19 cellular contexts compared by ENCODE assay signal in genomic region chr2:69499966-69500365, GRCh38.
A peak's percentile ranks its signal among the peaks of the same experiment; 100 is the strongest.
DNase-seq lines count a peak whose midpoint lies in the region; ATAC-seq, FAIRE-seq and TF ChIP-seq lines count a peak whose summit lies in the region.
"Had no signal": no experiment of that assay in that cellular context is flagged by ENCODE, and none has a peak within 500 bp of the region (broad histone marks: within the 10 kb centered on the region; RNA-seq: fewer than 3 reads in every experiment).

No MANE protein-coding gene starts in this region.

- no TSS peak for BruUV-seq in HepG2 (replicated peaks; lab: Mats Ljungman, UMichigan)

- in situ Hi-C loops in HepG2 (cut with HindIII; ENCODE audit: extremely low pct_ligation_motif_present, low pct_unique_long_range_greater_than_20kb) = no loop called here

- H3K4me3 Mint-ChIP-seq in T-helper 2 cell treated with Interferon-gamma antibody and Interleukin-4, amounts not matched to agents 5 μg/mL and 100 μg/mL, for 36 hours = peak overlapping the region; percentile 51
- peak overlapping the region; percentile 41 for H3K4me3 Mint-ChIP-seq in activated CD8-positive, alpha-beta T cell treated with anti-CD3 and anti-CD28 coated beads for 36 hours
- H3K4me3 Mint-ChIP-seq: neural crest cell had no signal

- no peaks in the 10 kb centered on the region for H3K9me3 ChIP-seq in HepG2 (ENCODE audit: low read length)
- H3K9me3 ChIP-seq: esophagus squamous epithelium, tibial artery had no signal

- TF ChIP-seq CTCF in activated CD8-positive, alpha-beta T cell treated with anti-CD3 and anti-CD28 coated beads for 36 hours (IDR thresholded peaks at IDR 0.05) = no peak
- TF ChIP-seq CTCF in HepG2 (CRISPR knock-in tag; IDR thresholded peaks at IDR 0.05) = no peak

- no peaks in the 10 kb centered on the region for H3K27me3 Mint-ChIP-seq in T-helper 2 cell treated with Interferon-gamma antibody and Interleukin-4, amounts not matched to agents 5 μg/mL and 100 μg/mL, for 36 hours (ENCODE audit: low read depth)
- no peaks in the 10 kb centered on the region for H3K27me3 Mint-ChIP-seq in activated CD8-positive, alpha-beta T cell treated with anti-CD3 and anti-CD28 coated beads for 36 hours

- H3K36me3 Mint-ChIP-seq in T-helper 2 cell treated with Interferon-gamma antibody and Interleukin-4, amounts not matched to agents 5 μg/mL and 100 μg/mL, for 36 hours (ENCODE audit: low read depth) = peaks cover 23% of the 10 kb centered on the region
- H3K36me3 Mint-ChIP-seq in activated CD8-positive, alpha-beta T cell treated with anti-CD3 and anti-CD28 coated beads for 36 hours (ENCODE audit: low read depth) = peaks cover 38% of the 10 kb centered on the region

- POLR2A ChIA-PET in activated CD8-positive, alpha-beta T cell treated with anti-CD3 and anti-CD28 coated beads for 36 hours (lab: Charles Lee) = interaction anchor here (1.1 kb wide), 1 partner anchor 40 kb away, joined by 3 read pairs; no protein-coding TSS in a partner anchor
- POLR2A ChIA-PET in HepG2 (lab: Yijun Ruan, JAX) = interaction anchor here (1.3 kb wide), 1 partner anchor 63 kb away, joined by 3 read pairs; the partner anchor contains the start of gene NFU1

- TF ChIP-seq POLR2A in HepG2 (IDR thresholded peaks at IDR 0.05; ENCODE audit: insufficient read depth in 1 of 2, low read depth in 2 of 2, low read length in 2 of 2) = no peak

- H2AFZ ChIP-seq in HepG2 (ENCODE audit: low read length) = no peak overlapping the region

- no peaks in the 10 kb centered on the region for H3K79me2 ChIP-seq in HepG2 (ENCODE audit: insufficient read depth, low read length)

- H3K36me3 ChIP-seq in HepG2 (replicated peaks in 1 of 2; ENCODE audit: control insufficient read depth in 1 of 2, insufficient read depth in 2 of 2, low read length in 2 of 2) = no peaks in the 10 kb centered on the region; a peak in 2 of 5 replicates

- H3K4me3 ChIP-seq in HepG2 (replicated peaks in 1 of 3; ENCODE audit: insufficient read depth in 1 of 3, low read depth in 2 of 3, low read length in 3 of 3) = no peak overlapping the region
- H3K4me3 ChIP-seq: esophagus squamous epithelium, tibial artery had no signal

- CTCF ChIA-PET in activated CD8-positive, alpha-beta T cell treated with anti-CD3 and anti-CD28 coated beads for 36 hours (lab: Charles Lee) = interaction anchor here (1.9 kb wide), 1 partner anchor 63 kb away, joined by 9 read pairs; the partner anchor contains the start of gene NFU1
- CTCF ChIA-PET in HepG2 (lab: Yijun Ruan, JAX; ENCODE audit: low intra/inter-chr PET ratio, low total read pairs) = no interaction called here

- peaks cover 18% of the 10 kb centered on the region for H3K4me1 Mint-ChIP-seq in T-helper 2 cell treated with Interferon-gamma antibody and Interleukin-4, amounts not matched to agents 5 μg/mL and 100 μg/mL, for 36 hours (ENCODE audit: low read depth)
- H3K4me1 Mint-ChIP-seq in activated CD8-positive, alpha-beta T cell treated with anti-CD3 and anti-CD28 coated beads for 36 hours (ENCODE audit: low read depth) = peaks cover 38% of the 10 kb centered on the region

- no peak for FAIRE-seq in HepG2 (lab: Jason Lieb, UNC)
- FAIRE-seq: A204.1 had no signal

- peaks cover 29% of the 10 kb centered on the region for H3K4me1 ChIP-seq in HepG2 (ENCODE audit: insufficient read depth, low read length)
- H3K4me1 ChIP-seq: esophagus squamous epithelium, tibial artery had no signal

- DNase-seq in T-helper 2 cell treated with Interferon-gamma antibody and Interleukin-4, amounts not matched to agents 5 μg/mL and 100 μg/mL, for 36 hours (ENCODE audit: low spot score) = no peak
- no peak for DNase-seq in T-helper 2 cell
- DNase-seq in DMS53 (lab: John Stamatoyannopoulos, UW) = peak; percentile 45
- DNase-seq in activated CD8-positive, alpha-beta T cell treated with anti-CD3 and anti-CD28 coated beads for 36 hours = no peak
- peak; percentile 46 for DNase-seq in HepG2 (ENCODE audit: low spot score)
- no peak for DNase-seq in NCI-H2081 treated with DMSO at 0.1 percent for 48 hours (lab: John Stamatoyannopoulos, UW)
- DNase-seq in pons (ENCODE audit: low spot score) = no peak
- DNase-seq in NCI-H1436 treated with DMSO at 0.1 percent for 48 hours (lab: John Stamatoyannopoulos, UW) = no peak
- DNase-seq: central memory CD4-positive, alpha-beta T cell; esophagus squamous epithelium; head of caudate nucleus; Kasumi-1; NCI-H1105; tibial artery had no signal

- peak overlapping the region; percentile 85 for H3K27ac Mint-ChIP-seq in T-helper 2 cell treated with Interferon-gamma antibody and Interleukin-4, amounts not matched to agents 5 μg/mL and 100 μg/mL, for 36 hours
- H3K27ac Mint-ChIP-seq in activated CD8-positive, alpha-beta T cell treated with anti-CD3 and anti-CD28 coated beads for 36 hours = peak overlapping the region; percentile 80

- no peaks in the 10 kb centered on the region for H3K27me3 ChIP-seq in HepG2 (ENCODE audit: control insufficient read depth in 1 of 2, insufficient read depth in 2 of 2, low read length in 2 of 2)
- H3K27me3 ChIP-seq: esophagus squamous epithelium, tibial artery had no signal

- 20% methylated on average over 3 of the region's 3 CpGs for WGBS in HepG2 (ENCODE audit: low lambda C conversion rate)

- H3K9ac ChIP-seq in HepG2 (ENCODE audit: insufficient read depth, low read depth, low read length) = 0 out of 2 replicates have a peak overlapping the region, but pooled peaks have one; percentile 2

- peak overlapping the region; percentile 28 for H3K27ac ChIP-seq in HepG2 (ENCODE audit: extremely low read length, insufficient read depth, low read length)
- H3K27ac ChIP-seq: esophagus squamous epithelium, tibial artery, VCaP had no signal

- TF ChIP-seq EP300 in HepG2 (IDR thresholded peaks at IDR 0.05; ENCODE audit: low read depth in 2 of 2, low read length in 2 of 2) (no peak; a peak in 1 of 4 replicates), HepG2 (CRISPR knock-in tag; IDR thresholded peaks at IDR 0.05; ENCODE audit: borderline replicate concordance) (no peak)

- no peak overlapping the region; the same call in 1 of the 2 replicates for H3K4me2 ChIP-seq in HepG2 (ENCODE audit: low read depth, low read length)

- no peaks in the 10 kb centered on the region for H3K9me3 Mint-ChIP-seq in T-helper 2 cell treated with Interferon-gamma antibody and Interleukin-4, amounts not matched to agents 5 μg/mL and 100 μg/mL, for 36 hours
- H3K9me3 Mint-ChIP-seq in activated CD8-positive, alpha-beta T cell treated with anti-CD3 and anti-CD28 coated beads for 36 hours = no peaks in the 10 kb centered on the region
- H3K9me3 Mint-ChIP-seq: CD14-positive monocyte, neural crest cell had no signal

- peak; percentile 80 for ATAC-seq in activated CD8-positive, alpha-beta T cell treated with anti-CD3 and anti-CD28 coated beads for 36 hours
- no peak; the same call in 2 of the 3 replicates for ATAC-seq in HepG2
- ATAC-seq: HCT116 had no signal

- intact Hi-C loops in activated CD8-positive, alpha-beta T cell treated with anti-CD3 and anti-CD28 coated beads for 36 hours (cut with micrococcal nuclease) = no loop called here
- intact Hi-C loops in HepG2 (cut with micrococcal nuclease; ENCODE audit: unreplicated experiment) = no loop called here

- no peaks in the 10 kb centered on the region for H4K20me1 ChIP-seq in HepG2 (ENCODE audit: insufficient read depth, low read length)

- no peak for TF ChIP-seq RAD21 in HepG2 (CRISPR knock-in tag; IDR thresholded peaks at IDR 0.05)

TF ChIP-seq in HepG2, 621 proteins besides CTCF, POLR2A, EP300 and RAD21 (continues in another document):
- no peak for TF ChIP-seq TIGD3 (CRISPR knock-in tag; IDR thresholded peaks at IDR 0.05; ENCODE audit: borderline replicate concordance)
- TF ChIP-seq NR1H2 (CRISPR knock-in tag; IDR thresholded peaks at IDR 0.05; ENCODE audit: borderline replicate concordance, low read depth) = no peak
- no peak for TF ChIP-seq HMG20B (CRISPR knock-in tag; conservative IDR thresholded peaks at IDR 0.05)
- no peak for TF ChIP-seq MIER2 (CRISPR knock-in tag; IDR thresholded peaks at IDR 0.05)
- no peak for TF ChIP-seq MYPOP (CRISPR knock-in tag; IDR thresholded peaks at IDR 0.05)
- TF ChIP-seq SALL2 (CRISPR knock-in tag; IDR thresholded peaks at IDR 0.05) = no peak
- no peak for TF ChIP-seq PHB2 (IDR thresholded peaks at IDR 0.05; ENCODE audit: partially characterized antibody)
- TF ChIP-seq ZSCAN30 (CRISPR knock-in tag; IDR thresholded peaks at IDR 0.05) = no peak
- TF ChIP-seq ZSCAN22 (CRISPR knock-in tag; IDR thresholded peaks at IDR 0.05) = no peak
- TF ChIP-seq GATAD2A (CRISPR knock-in tag; IDR thresholded peaks at IDR 0.05) = peak; percentile 46; the same call in 1 of the 2 replicates
- TF ChIP-seq ATF2 (CRISPR knock-in tag; IDR thresholded peaks at IDR 0.05) = peak; percentile 54; the same call in 1 of the 2 replicates
- no peak for TF ChIP-seq BORCS8-MEF2B (CRISPR knock-in tag; IDR thresholded peaks at IDR 0.05)

Comparison
In these comparisons a context has a peak if more than half of its experiments do, and no peak if none do; other contexts are left out.
1. DNase-seq: peak in DMS53 (single experiment) and HepG2 (single experiment); none in T-helper 2 cell treated with Interferon-gamma antibody and Interleukin-4, amounts not matched to agents 5 μg/mL and 100 μg/mL, for 36 hours (single experiment), T-helper 2 cell (0 of 5), activated CD8-positive, alpha-beta T cell treated with anti-CD3 and anti-CD28 coated beads for 36 hours (single experiment), NCI-H2081 treated with DMSO at 0.1 percent for 48 hours (single experiment), pons (single experiment) and NCI-H1436 treated with DMSO at 0.1 percent for 48 hours (single experiment).